Comparison of ENCODE assay signal across 11 cellular contexts in the genomic region with DNA sequence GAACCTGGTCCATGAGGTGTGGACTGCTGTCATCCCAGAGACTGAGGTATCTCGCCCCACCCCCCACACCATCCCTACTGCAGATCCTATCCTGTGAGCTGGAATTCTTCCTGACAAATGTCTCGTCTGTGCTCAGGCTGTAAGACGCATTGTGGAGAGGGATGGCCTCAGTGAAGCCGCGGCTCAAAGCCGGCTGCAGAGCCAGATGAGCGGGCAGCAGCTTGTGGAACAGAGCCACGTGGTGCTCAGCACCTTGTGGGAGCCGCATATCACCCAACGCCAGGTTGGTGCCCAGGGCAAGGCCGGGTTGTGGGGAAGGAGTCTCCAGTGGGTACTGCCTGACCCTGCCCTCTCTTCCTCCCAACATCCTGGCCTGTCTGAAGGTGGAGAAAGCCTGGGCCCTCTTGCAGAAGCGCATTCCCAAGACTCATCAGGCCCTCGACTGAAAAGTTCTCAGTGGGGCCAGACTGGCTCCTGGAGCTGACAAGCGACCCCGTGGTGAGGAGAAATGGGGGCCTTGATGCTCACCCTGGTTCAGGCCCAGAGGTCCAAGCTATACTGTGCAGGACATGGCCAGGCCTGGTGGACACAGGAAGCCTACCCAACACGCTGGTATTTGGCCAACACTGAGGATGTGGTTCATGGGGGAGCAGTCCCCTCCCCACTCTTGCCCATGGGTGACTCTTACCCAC.
DNase-seq lines count a peak whose midpoint lies in the region; ATAC-seq and TF ChIP-seq lines count a peak whose summit lies in the region.
"Had no signal": no experiment of that assay in that cellular context is flagged by ENCODE, and none has a peak within 500 bp of the region (broad histone marks: within the 10 kb centered on the region; RNA-seq: fewer than 3 reads in every experiment).

No MANE protein-coding gene starts in this region.

- H3K27ac Mint-ChIP-seq in T-helper 2 cell treated with Interferon-gamma antibody and Interleukin-4, amounts not matched to agents 5 μg/mL and 100 μg/mL, for 36 hours, result no peak overlapping the region
- peak overlapping the region; percentile 87 for H3K27ac Mint-ChIP-seq in stimulated activated memory B cell treated with anti-CD40 and anti-IgM and Interleukin-4, amounts not matched to agents 10 μg/mL and 1 μg/mL and 100 μg/mL, for 72 hours

- peak overlapping the region; percentile 72 for H3K27ac ChIP-seq in effector memory CD4-positive, alpha-beta T cell (ENCODE audit: insufficient read depth, low read length, poor library complexity, severe bottlenecking)
- H3K27ac ChIP-seq in MM.1S (ENCODE audit: low read length), result no peak overlapping the region

- no peak for ATAC-seq in stimulated activated memory B cell treated with anti-CD40 and anti-IgM and Interleukin-4, amounts not matched to agents 10 μg/mL and 1 μg/mL and 100 μg/mL, for 72 hours

- H3K27me3 Mint-ChIP-seq in T-helper 2 cell treated with Interferon-gamma antibody and Interleukin-4, amounts not matched to agents 5 μg/mL and 100 μg/mL, for 36 hours (ENCODE audit: low read depth), result no peaks in the 10 kb centered on the region
- no peaks in the 10 kb centered on the region for H3K27me3 Mint-ChIP-seq in stimulated activated memory B cell treated with anti-CD40 and anti-IgM and Interleukin-4, amounts not matched to agents 10 μg/mL and 1 μg/mL and 100 μg/mL, for 72 hours

- peaks cover 39% of the 10 kb centered on the region for H3K36me3 ChIP-seq in effector memory CD4-positive, alpha-beta T cell (ENCODE audit: control insufficient read depth, insufficient read depth, low read length)
- H3K36me3 ChIP-seq in MM.1S (replicated peaks; ENCODE audit: insufficient read depth, low read length), result 0 out of 2 replicates have a peak, but pooled peaks cover 3% of the 10 kb centered on the region

- peaks cover 32% of the 10 kb centered on the region for H3K4me1 ChIP-seq in effector memory CD4-positive, alpha-beta T cell (ENCODE audit: control insufficient read depth, insufficient read depth, low read length, poor library complexity, severe bottlenecking)
- peaks cover 17% of the 10 kb centered on the region for H3K4me1 ChIP-seq in MM.1S (ENCODE audit: low read length)

- H3K9me3 Mint-ChIP-seq in T-helper 2 cell treated with Interferon-gamma antibody and Interleukin-4, amounts not matched to agents 5 μg/mL and 100 μg/mL, for 36 hours, result no peaks in the 10 kb centered on the region
- H3K9me3 Mint-ChIP-seq in stimulated activated memory B cell treated with anti-CD40 and anti-IgM and Interleukin-4, amounts not matched to agents 10 μg/mL and 1 μg/mL and 100 μg/mL, for 72 hours, result no peaks in the 10 kb centered on the region

- peak overlapping the region; percentile 89 for H3K4me3 Mint-ChIP-seq in T-helper 2 cell treated with Interferon-gamma antibody and Interleukin-4, amounts not matched to agents 5 μg/mL and 100 μg/mL, for 36 hours
- H3K4me3 Mint-ChIP-seq in stimulated activated memory B cell treated with anti-CD40 and anti-IgM and Interleukin-4, amounts not matched to agents 10 μg/mL and 1 μg/mL and 100 μg/mL, for 72 hours, result peak overlapping the region; percentile 86

- H3K9me2 ChIP-seq in MM.1S (replicated peaks; ENCODE audit: insufficient read depth, low read length), result no peaks in the 10 kb centered on the region
- H3K9me2 ChIP-seq: SK-N-SH had no signal

- TF ChIP-seq CTCF in MM.1S (IDR thresholded peaks at IDR 0.05; ENCODE audit: low read length), result no peak

- H3F3A ChIP-seq in MM.1S (ENCODE audit: insufficient read depth, low read length), result peaks cover 15% of the 10 kb centered on the region; the same call in 1 of the 2 replicates

- H3K9ac ChIP-seq in MM.1S (ENCODE audit: low read length), result no peak overlapping the region

- H3K27me3 ChIP-seq in effector memory CD4-positive, alpha-beta T cell (replicated peaks; ENCODE audit: control insufficient read depth, insufficient read depth, low read length, poor library complexity, severe bottlenecking), result no peaks in the 10 kb centered on the region
- H3K27me3 ChIP-seq in MM.1S (replicated peaks; ENCODE audit: insufficient read depth, low read length), result no peaks in the 10 kb centered on the region
- H3K27me3 ChIP-seq: brain microvascular endothelial cell had no signal

- DNase-seq in T-helper 2 cell treated with Interferon-gamma antibody and Interleukin-4, amounts not matched to agents 5 μg/mL and 100 μg/mL, for 36 hours (ENCODE audit: low spot score), result no peak
- DNase-seq in T-helper 2 cell, result no peak
- no peak for DNase-seq in effector memory CD4-positive, alpha-beta T cell
- no peak for DNase-seq in MM.1S
- DNase-seq in NK-92 (lab: John Stamatoyannopoulos, UW; ENCODE audit: unreplicated experiment), result no peak
- DNase-seq: 8988T; brain microvascular endothelial cell; islet precursor cell; SK-N-SH; stimulated activated CD4-positive, alpha-beta T cell treated with anti-CD3 and anti-CD28 coated beads, Interleukin-4, amount 100 ng/mL, for 4 hours had no signal

- H3K36me3 Mint-ChIP-seq in T-helper 2 cell treated with Interferon-gamma antibody and Interleukin-4, amounts not matched to agents 5 μg/mL and 100 μg/mL, for 36 hours (ENCODE audit: low read depth), result peaks cover 39% of the 10 kb centered on the region
- H3K36me3 Mint-ChIP-seq in stimulated activated memory B cell treated with anti-CD40 and anti-IgM and Interleukin-4, amounts not matched to agents 10 μg/mL and 1 μg/mL and 100 μg/mL, for 72 hours, result peaks cover 42% of the 10 kb centered on the region

- no peak overlapping the region for H3K4me2 ChIP-seq in MM.1S (ENCODE audit: low read depth, low read length)

- H3K4me3 ChIP-seq in effector memory CD4-positive, alpha-beta T cell (ENCODE audit: insufficient read depth, low read depth, low read length, poor library complexity, severe bottlenecking), result no peak overlapping the region
- H3K4me3 ChIP-seq in MM.1S (ENCODE audit: low read length), result no peak overlapping the region

- no peaks in the 10 kb centered on the region for H3K9me3 ChIP-seq in effector memory CD4-positive, alpha-beta T cell (ENCODE audit: control insufficient read depth, low read length)
- no peaks in the 10 kb centered on the region for H3K9me3 ChIP-seq in MM.1S (replicated peaks; ENCODE audit: insufficient read depth, low read length)
- H3K9me3 ChIP-seq: SK-N-SH had no signal

- H3K4me1 Mint-ChIP-seq in T-helper 2 cell treated with Interferon-gamma antibody and Interleukin-4, amounts not matched to agents 5 μg/mL and 100 μg/mL, for 36 hours (ENCODE audit: low read depth), result peaks cover 26% of the 10 kb centered on the region
- H3K4me1 Mint-ChIP-seq in stimulated activated memory B cell treated with anti-CD40 and anti-IgM and Interleukin-4, amounts not matched to agents 10 μg/mL and 1 μg/mL and 100 μg/mL, for 72 hours, result peaks cover 56% of the 10 kb centered on the region

- H3K79me2 ChIP-seq in MM.1S (ENCODE audit: low read length), result peaks cover 69% of the 10 kb centered on the region

- no peaks in the 10 kb centered on the region for H4K20me1 ChIP-seq in MM.1S (ENCODE audit: insufficient read depth, low read length)

- no peak overlapping the region for H2AFZ ChIP-seq in MM.1S (ENCODE audit: low read length)
